Comparison of ENCODE assay signal across 20 cellular contexts in the genomic region with DNA sequence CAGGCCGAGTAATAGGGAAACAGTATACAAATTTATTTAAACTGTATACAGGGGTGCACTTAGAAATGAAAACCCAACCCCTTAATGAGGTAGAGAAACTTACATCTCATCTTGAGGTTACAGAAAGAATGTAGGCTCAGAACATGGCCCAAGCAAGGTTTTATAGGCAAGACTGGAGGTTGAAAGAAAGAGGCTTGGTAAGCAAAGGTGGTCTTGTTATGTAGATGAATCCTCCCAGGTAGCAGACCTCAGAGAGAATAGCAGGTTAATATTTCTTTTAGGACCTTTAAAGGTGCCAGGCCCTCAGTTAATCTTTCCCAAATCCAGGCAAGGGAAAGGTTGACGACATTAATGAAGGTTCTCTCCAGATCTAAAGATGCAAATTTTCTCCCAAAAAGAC.
"Had no signal": no experiment of that assay in that cellular context is flagged by ENCODE, and none has a peak within 500 bp of the region (broad histone marks: within the 10 kb centered on the region; RNA-seq: fewer than 3 reads in every experiment).

No MANE protein-coding gene starts in this region.

- DNase-seq: KBM-7, MV-4-11, NCI-H1048, NCI-H1105 treated with DMSO at 0.1 percent for 48 hours, NCI-H1417 treated with DMSO at 0.1 percent for 48 hours, NCI-H146, NCI-H1694 treated with DMSO at 0.1 percent for 48 hours, NCI-H1930, NCI-H2081, NCI-H2107, NCI-H2227 treated with DMSO at 0.1 percent for 48 hours, NCI-H524, NCI-H526 treated with DMSO at 0.1 percent for 48 hours, NCI-H748 treated with DMSO at 0.1 percent for 48 hours, Right ventricle myocardium superior, RPMI8226, SIG-M5 had no signal

- H3K36me3 ChIP-seq: SJSA1 had no signal

- FAIRE-seq: RCC 7860 had no signal

- H3K9me3 ChIP-seq: SJSA1 had no signal

- H3K27ac ChIP-seq: SJSA1 had no signal

- H3K4me3 ChIP-seq: SJSA1, SK-N-MC had no signal

- H3K27me3 ChIP-seq: SJSA1 had no signal

- H3K4me1 ChIP-seq: SJSA1 had no signal
